In genomic region chr6:3892613-3893012, GRCh38 we compare ENCODE assay signal across 21 cellular contexts. TPM values are rescaled to one million over a fixed set of nuclear protein-coding genes. Genes with fewer than 3 reads are reported as not detected.
DNase-seq lines count a peak whose midpoint lies in the region; ATAC-seq, FAIRE-seq and TF ChIP-seq lines count a peak whose summit lies in the region.
"Had no signal": no experiment of that assay in that cellular context is flagged by ENCODE, and none has a peak within 500 bp of the region (broad histone marks: within the 10 kb centered on the region; RNA-seq: fewer than 3 reads in every experiment).

No MANE protein-coding gene starts in this region.

- H3K27me3 Mint-ChIP-seq in osteocyte (ENCODE audit: unreplicated experiment) = no peaks in the 10 kb centered on the region

- no peak overlapping the region for H3K14ac ChIP-seq in H1 (ENCODE audit: insufficient read length)

- no peak overlapping the region for H2AK5ac ChIP-seq in H1 (ENCODE audit: low read depth, low read length)

- H3K36me3 ChIP-seq in left ventricle myocardium inferior (no peaks in the 10 kb centered on the region), H1 (ENCODE audit: control insufficient read depth in 2 of 4, insufficient read depth in 4 of 4, low read length in 3 of 4) (no peaks in the 10 kb centered on the region), psoas muscle (ENCODE audit: insufficient read depth in 1 of 2, low read depth in 1 of 2) (no peaks in the 10 kb centered on the region)
- H3K36me3 ChIP-seq: BLaER1 treated with 17β-estradiol and CSF1 and Interleukin-3, amounts not matched to agents 10 nM and 100 nM; HAP-1; MG63 had no signal

- no peak overlapping the region for H4K91ac ChIP-seq in H1 (replicated peaks; ENCODE audit: insufficient read length, low read length)

- H3K4me1 ChIP-seq in left ventricle myocardium inferior (peaks cover 44% of the 10 kb centered on the region), H1 (replicated peaks in 1 of 4; ENCODE audit: control insufficient read depth in 3 of 4, insufficient read depth in 4 of 4, low read length in 3 of 4) (peaks cover 6 to 16% (median 9%) of the 10 kb centered on the region in 4 experiments; a peak in 6 of 7 replicates), psoas muscle (peaks cover 27% of the 10 kb centered on the region)

- H3K36me3 Mint-ChIP-seq in osteocyte (ENCODE audit: unreplicated experiment) = no peaks in the 10 kb centered on the region

- no peak overlapping the region for H3K56ac ChIP-seq in H1 (replicated peaks; ENCODE audit: insufficient read length, low read depth, low read length)

- no peak overlapping the region for H3K4me2 ChIP-seq in H1 (ENCODE audit: insufficient read depth in 1 of 2, low read depth in 2 of 2, low read length in 2 of 2)
- H3K4me2 ChIP-seq: BLaER1 treated with 17β-estradiol and CSF1 and Interleukin-3, amounts not matched to agents 10 nM and 100 nM had no signal

- no peak overlapping the region for H3K18ac ChIP-seq in H1 (ENCODE audit: extremely low read depth, low read length)

- TF ChIP-seq EP300 in H1 (IDR thresholded peaks at IDR 0.05; ENCODE audit: borderline replicate concordance in 1 of 2, low read depth in 2 of 2, low read length in 2 of 2) = no peak

- no peak overlapping the region for H2BK20ac ChIP-seq in H1 (ENCODE audit: low read length)

- H3K9me3 Mint-ChIP-seq in osteocyte (ENCODE audit: unreplicated experiment) = no peaks in the 10 kb centered on the region
- H3K9me3 Mint-ChIP-seq: CD4-positive, alpha-beta T cell; HFFc6 had no signal

- no peak overlapping the region for H2BK120ac ChIP-seq in H1 (replicated peaks; ENCODE audit: low read depth, low read length)

- H3K4ac ChIP-seq in H1 (replicated peaks; ENCODE audit: insufficient read length, low read depth, low read length) = no peak overlapping the region

- H3K4me3 ChIP-seq in left ventricle myocardium inferior (no peak overlapping the region), H1 (ENCODE audit: extremely low read depth in 1 of 4, insufficient read depth in 2 of 4, low read depth in 3 of 4, low read length in 4 of 4) (no peak overlapping the region), psoas muscle (no peak overlapping the region)
- H3K4me3 ChIP-seq: BLaER1 treated with 17β-estradiol and CSF1 and Interleukin-3, amounts not matched to agents 10 nM and 100 nM; GM23248; HAP-1; MG63; SK-N-MC had no signal

- no peaks in the 10 kb centered on the region for H3K79me2 ChIP-seq in H1 (ENCODE audit: control insufficient read depth in 1 of 2, insufficient read depth in 2 of 2, low read length in 2 of 2)

- H3K4me1 Mint-ChIP-seq in osteocyte (ENCODE audit: unreplicated experiment) = peaks cover 11% of the 10 kb centered on the region

- H4K5ac ChIP-seq in H1 (ENCODE audit: insufficient read length, low read depth, low read length) = no peak overlapping the region

- no peak overlapping the region for H3K9ac ChIP-seq in H1 (replicated peaks in 1 of 4; ENCODE audit: extremely low read depth in 1 of 4, low read depth in 3 of 4, low read length in 3 of 4)
- H3K9ac ChIP-seq: BLaER1 treated with 17β-estradiol and CSF1 and Interleukin-3, amounts not matched to agents 10 nM and 100 nM; GM23248 had no signal

- 0 out of 2 replicates have a peak overlapping the region, but pooled peaks have one; percentile 32 for H2BK12ac ChIP-seq in H1 (ENCODE audit: low read depth, low read length)

- H3K9me3 ChIP-seq in left ventricle myocardium inferior (replicated peaks) (no peaks in the 10 kb centered on the region), H1 (ENCODE audit: insufficient read depth in 2 of 2, low read depth in 1 of 2, low read length in 1 of 2) (no peaks in the 10 kb centered on the region), psoas muscle (no peaks in the 10 kb centered on the region)
- H3K9me3 ChIP-seq: HAP-1, MG63 had no signal

- no peak for ATAC-seq in left ventricle myocardium superior
- peak in 1 of 4 donors; percentile 41 for ATAC-seq in psoas muscle
- no peak for ATAC-seq in HG03039 (IDR thresholded peaks at IDR 0.05; ENCODE audit: unreplicated experiment)

- H3K79me1 ChIP-seq in H1 (ENCODE audit: low read depth, low read length) = no peaks in the 10 kb centered on the region

- TF ChIP-seq RAD21 in H1 (IDR thresholded peaks at IDR 0.05 in 1 of 2, conservative IDR thresholded peaks at IDR 0.05 in 1 of 2; ENCODE audit: low read depth in 2 of 2, low read length in 2 of 2) = no peak

- POLR2A ChIA-PET in H1 (lab: Charles Lee; ENCODE audit: partially characterized antibody) = interaction anchor here (0.7 kb wide), 1 partner anchor 183 kb away, joined by 3 read pairs; no protein-coding TSS in a partner anchor

- FAIRE-seq in H1 (lab: Jason Lieb, UNC) = no peak
- FAIRE-seq: D721Med had no signal

- no peak overlapping the region for H2AFZ ChIP-seq in H1 (ENCODE audit: low read length)

- TF ChIP-seq CTCF in left ventricle myocardium inferior (IDR thresholded peaks at IDR 0.05; ENCODE audit: borderline replicate concordance) (no peak), H1 (IDR thresholded peaks at IDR 0.05; ENCODE audit: control extremely low read depth in 1 of 3, insufficient read depth in 1 of 3, low read depth in 1 of 3, low read length in 3 of 3) (no peak), psoas muscle (IDR thresholded peaks at IDR 0.05) (no peak), osteocyte (IDR thresholded peaks at IDR 0.05) (no peak)

- H3K23ac ChIP-seq in H1 (ENCODE audit: insufficient read length) = no peak overlapping the region

- H3K27me3 ChIP-seq in left ventricle myocardium inferior (ENCODE audit: low read depth) = no peaks in the 10 kb centered on the region
- H3K27me3 ChIP-seq in H1 (replicated peaks in 1 of 4; ENCODE audit: control insufficient read depth in 3 of 4, extremely low read depth in 1 of 4, insufficient read depth in 3 of 4, low read length in 3 of 4) = no peaks in the 10 kb centered on the region
- H3K27me3 ChIP-seq in psoas muscle (ENCODE audit: insufficient read depth in 3 of 3, low read length in 2 of 3) = no peaks in the 10 kb centered on the region
- H3K27me3 ChIP-seq: BLaER1 treated with 17β-estradiol and CSF1 and Interleukin-3, amounts not matched to agents 10 nM and 100 nM; MG63 had no signal

- H2BK5ac ChIP-seq in H1 (ENCODE audit: low read depth, low read length) = no peak overlapping the region

- CTCF ChIA-PET in H1 (lab: Charles Lee; ENCODE audit: partially characterized antibody) = interaction anchor here (0.7 to 1.8 kb wide), 4 partner anchors 13 to 44 kb away, joined by 3 to 8 read pairs (median 5); partner anchors contain the start of gene FAM50B

- no peak for TF ChIP-seq POLR2A in H1 (IDR thresholded peaks at IDR 0.05; ENCODE audit: control extremely low read depth in 1 of 2, low read depth in 2 of 2, low read length in 2 of 2)

- 83% methylated on average over 6 of the region's 6 CpGs; no CpG with 5 or more reads in 1 of the 2 experiments for WGBS in H1 (ENCODE audit: extremely low coverage in 1 of 2, insufficient coverage in 1 of 2, insufficient read length in 1 of 2, insufficient replicate concordance in 2 of 2, low coverage in 1 of 2, low lambda C conversion rate in 2 of 2, missing lambda C conversion rate in 1 of 2), 2 experiments
- 34 to 60% (median 45%) methylated on average over 6 of the region's 6 CpGs for WGBS in psoas muscle, 3 donors

- H2BK15ac ChIP-seq in H1 (ENCODE audit: low read length) = no peak overlapping the region

- no peaks in the 10 kb centered on the region for H3K23me2 ChIP-seq in H1 (ENCODE audit: low read depth, low read length)

- H3K27ac Mint-ChIP-seq in osteocyte (ENCODE audit: unreplicated experiment) = no peak overlapping the region
- H3K27ac Mint-ChIP-seq: CD4-positive, alpha-beta T cell; HFFc6 had no signal

- no peaks in the 10 kb centered on the region for H4K20me1 ChIP-seq in H1 (replicated peaks in 1 of 2; ENCODE audit: control insufficient read depth in 1 of 2, insufficient read depth in 2 of 2, low read length in 2 of 2)
- H4K20me1 ChIP-seq: BLaER1 treated with 17β-estradiol and CSF1 and Interleukin-3, amounts not matched to agents 10 nM and 100 nM had no signal

- no peak overlapping the region for H4K8ac ChIP-seq in H1 (ENCODE audit: extremely low read depth, insufficient read depth, low read length)

- H3K4me3 Mint-ChIP-seq in osteocyte (ENCODE audit: unreplicated experiment) = no peak overlapping the region
- H3K4me3 Mint-ChIP-seq: CD4-positive, alpha-beta T cell; HFFc6 had no signal

- DNase-seq in left ventricle myocardium inferior (no peak), left ventricle myocardium superior (no peak), H1 (ENCODE audit: low read depth in 1 of 2, low spot score in 2 of 2) (no peak), psoas muscle (no peak), NCI-H1694 (lab: John Stamatoyannopoulos, UW) (no peak), osteocyte (ENCODE audit: extremely low spot score, unreplicated experiment) (no peak)
- DNase-seq: CD4-positive, alpha-beta T cell; GM23248; HFFc6; IMR-90; KG1; MG63; NCI-H2029 treated with DMSO at 0.1 percent for 48 hours; NCI-H69; SIG-M5 had no signal

- intact Hi-C loops in left ventricle myocardium inferior (cut with micrococcal nuclease) (no loop called here), left ventricle myocardium superior (cut with micrococcal nuclease) (no loop called here), psoas muscle (cut with DNase I) (no loop called here)

- H3K27ac ChIP-seq in left ventricle myocardium inferior (replicated peaks) (peak overlapping the region; percentile 49), H1 (ENCODE audit: low read depth, low read length) (no peak overlapping the region), psoas muscle (peak overlapping the region; percentile 37)
- H3K27ac ChIP-seq: BLaER1 treated with 17β-estradiol and CSF1 and Interleukin-3, amounts not matched to agents 10 nM and 100 nM; GM23248; RWPE1; SK-N-MC had no signal

TF ChIP-seq in H1, 55 proteins besides CTCF, POLR2A, EP300 and RAD21 (continues in another document):
- TF ChIP-seq E2F6 (IDR thresholded peaks at IDR 0.05) = no peak

RNA-seq across cellular contexts. Expression of gene FAM50B, which starts 43.4 kb away (rescaled TPM):
- total RNA-seq in left ventricle myocardium inferior = 23.2 TPM
- 28.2 TPM for total RNA-seq in left ventricle myocardium superior
- total RNA-seq in H1 (2021; fragmentation: NEBNext Ultra II Directional; extraction: Animal tissue kit (Norgen Biotek cat#: 25700)) = 3.1 and 3.8 TPM in 2 replicates
- polyA plus RNA-seq in H1 (2011; rRNA removed) = 3.2 and 3.6 TPM in 2 replicates
- 5.2 TPM for polyA plus RNA-seq in H1 (2011; cell fraction: cytosol; rRNA removed)
- 3.2 TPM for polyA plus RNA-seq in H1 (2011; cell fraction: nucleus; rRNA removed)
- polyA plus RNA-seq in H1 (2012, experiment 1 of 2) = 1.7 to 3.5 TPM (median 2.2 TPM) in 4 replicates
- polyA plus RNA-seq in H1 (2012, experiment 2 of 2) = 1.7 TPM
- polyA plus RNA-seq in H1 (2013, experiment 1 of 2) = 1.9 TPM
- polyA plus RNA-seq in H1 (2013, experiment 2 of 2) = 2.2 TPM
- polyA minus RNA-seq in H1 (2011; rRNA and poly(A)+ RNA removed) = 1.1 and 1.4 TPM in 2 replicates
- polyA minus RNA-seq in H1 (2011; cell fraction: cytosol; rRNA and poly(A)+ RNA removed) = 1.8 TPM
- 2.0 TPM for polyA minus RNA-seq in H1 (2011; cell fraction: nucleus; rRNA and poly(A)+ RNA removed)
- total RNA-seq in psoas muscle = 10 to 100 TPM; 10.8 to 19.6 (median 12.4) TPM
- 10 to 100 TPM; 10.1 to 16.4 (median 11.4) TPM for polyA plus RNA-seq in psoas muscle
- total RNA-seq in osteocyte = 0.37 and 0.70 TPM in 2 replicates
